Comparison of ENCODE assay signal across 1 cellular context in the genomic region with DNA sequence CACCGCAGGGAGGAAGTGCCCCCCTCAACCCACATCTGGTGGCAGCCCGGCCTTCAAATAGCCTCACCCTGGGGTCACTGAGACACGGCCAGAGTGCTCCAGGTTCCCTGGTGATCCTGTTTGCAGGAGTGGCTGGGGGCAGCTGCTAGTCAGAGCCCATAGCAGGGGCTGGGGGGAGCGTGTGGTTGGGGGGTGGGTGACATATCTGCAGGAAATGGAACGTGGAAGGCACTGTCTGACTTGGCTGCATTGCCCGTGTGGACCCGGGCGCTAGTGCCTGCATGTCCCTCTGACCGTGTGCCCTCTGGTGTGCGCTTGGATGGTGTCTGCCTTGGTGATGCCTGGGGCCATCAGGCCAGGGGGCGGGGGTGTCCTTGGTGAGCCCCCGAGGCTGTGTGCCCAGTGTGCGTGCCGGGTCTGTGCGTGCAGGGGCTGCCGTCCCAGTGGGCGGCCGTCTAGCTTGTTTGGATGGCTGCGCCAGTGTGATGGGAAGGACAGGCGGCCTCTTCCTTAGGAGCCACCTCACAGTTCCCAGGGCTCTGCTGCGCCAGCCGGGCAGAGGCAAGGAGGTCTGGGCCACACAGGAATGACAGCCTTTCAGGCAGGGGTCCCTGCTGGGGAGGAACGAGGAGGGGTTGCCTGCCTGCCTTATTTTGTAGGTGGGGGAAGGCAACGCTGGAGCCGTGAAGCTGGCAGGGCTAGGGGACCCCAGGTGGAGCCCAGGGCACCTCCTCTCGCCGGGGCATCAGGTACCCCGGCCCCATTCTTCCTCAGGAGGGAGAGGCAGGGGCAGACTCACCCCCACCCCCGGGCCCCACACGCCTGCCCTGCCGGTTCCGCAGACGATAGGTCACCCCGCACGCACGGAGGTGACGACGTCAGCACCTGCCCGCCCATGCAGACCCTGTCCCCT.
TF ChIP-seq lines count a peak whose summit lies in the region.

No MANE protein-coding gene starts in this region.

TF ChIP-seq in SK-N-SH, 30 proteins besides CTCF, POLR2A, EP300 and RAD21 (continued from another document):
- TF ChIP-seq, protein P1, sequence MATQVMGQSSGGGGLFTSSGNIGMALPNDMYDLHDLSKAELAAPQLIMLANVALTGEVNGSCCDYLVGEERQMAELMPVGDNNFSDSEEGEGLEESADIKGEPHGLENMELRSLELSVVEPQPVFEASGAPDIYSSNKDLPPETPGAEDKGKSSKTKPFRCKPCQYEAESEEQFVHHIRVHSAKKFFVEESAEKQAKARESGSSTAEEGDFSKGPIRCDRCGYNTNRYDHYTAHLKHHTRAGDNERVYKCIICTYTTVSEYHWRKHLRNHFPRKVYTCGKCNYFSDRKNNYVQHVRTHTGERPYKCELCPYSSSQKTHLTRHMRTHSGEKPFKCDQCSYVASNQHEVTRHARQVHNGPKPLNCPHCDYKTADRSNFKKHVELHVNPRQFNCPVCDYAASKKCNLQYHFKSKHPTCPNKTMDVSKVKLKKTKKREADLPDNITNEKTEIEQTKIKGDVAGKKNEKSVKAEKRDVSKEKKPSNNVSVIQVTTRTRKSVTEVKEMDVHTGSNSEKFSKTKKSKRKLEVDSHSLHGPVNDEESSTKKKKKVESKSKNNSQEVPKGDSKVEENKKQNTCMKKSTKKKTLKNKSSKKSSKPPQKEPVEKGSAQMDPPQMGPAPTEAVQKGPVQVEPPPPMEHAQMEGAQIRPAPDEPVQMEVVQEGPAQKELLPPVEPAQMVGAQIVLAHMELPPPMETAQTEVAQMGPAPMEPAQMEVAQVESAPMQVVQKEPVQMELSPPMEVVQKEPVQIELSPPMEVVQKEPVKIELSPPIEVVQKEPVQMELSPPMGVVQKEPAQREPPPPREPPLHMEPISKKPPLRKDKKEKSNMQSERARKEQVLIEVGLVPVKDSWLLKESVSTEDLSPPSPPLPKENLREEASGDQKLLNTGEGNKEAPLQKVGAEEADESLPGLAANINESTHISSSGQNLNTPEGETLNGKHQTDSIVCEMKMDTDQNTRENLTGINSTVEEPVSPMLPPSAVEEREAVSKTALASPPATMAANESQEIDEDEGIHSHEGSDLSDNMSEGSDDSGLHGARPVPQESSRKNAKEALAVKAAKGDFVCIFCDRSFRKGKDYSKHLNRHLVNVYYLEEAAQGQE (IDR thresholded peaks at IDR 0.05; ENCODE audit: low read depth, low read length), result no peak
- TF ChIP-seq FOXM1 (IDR thresholded peaks at IDR 0.05; ENCODE audit: low read depth) (no peak), NFIC (IDR thresholded peaks at IDR 0.05; ENCODE audit: borderline replicate concordance) (no peak)
- TF ChIP-seq, protein P2, sequence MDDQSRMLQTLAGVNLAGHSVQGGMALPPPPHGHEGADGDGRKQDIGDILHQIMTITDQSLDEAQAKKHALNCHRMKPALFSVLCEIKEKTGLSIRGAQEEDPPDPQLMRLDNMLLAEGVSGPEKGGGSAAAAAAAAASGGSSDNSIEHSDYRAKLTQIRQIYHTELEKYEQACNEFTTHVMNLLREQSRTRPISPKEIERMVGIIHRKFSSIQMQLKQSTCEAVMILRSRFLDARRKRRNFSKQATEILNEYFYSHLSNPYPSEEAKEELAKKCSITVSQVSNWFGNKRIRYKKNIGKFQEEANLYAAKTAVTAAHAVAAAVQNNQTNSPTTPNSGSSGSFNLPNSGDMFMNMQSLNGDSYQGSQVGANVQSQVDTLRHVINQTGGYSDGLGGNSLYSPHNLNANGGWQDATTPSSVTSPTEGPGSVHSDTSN (IDR thresholded peaks at IDR 0.05), result no peak
TF ChIP-seq in SK-N-SH: peak in this region for 1.
